Comparison of ENCODE assay signal across 19 cellular contexts in genomic region chr3:142098974-142099373, GRCh38. TPM values are rescaled to one million over a fixed set of nuclear protein-coding genes. Genes with fewer than 3 reads are reported as not detected.
A peak's percentile ranks its signal among the peaks of the same experiment; 100 is the strongest.
DNase-seq lines count a peak whose midpoint lies in the region; ATAC-seq and TF ChIP-seq lines count a peak whose summit lies in the region.
"Had no signal": no experiment of that assay in that cellular context is flagged by ENCODE, and none has a peak within 500 bp of the region (broad histone marks: within the 10 kb centered on the region; RNA-seq: fewer than 3 reads in every experiment).

No MANE protein-coding gene starts in this region.

- H2AK9ac ChIP-seq in IMR-90 (replicated peaks; ENCODE audit: low read depth, low read length, poor library complexity): no peak overlapping the region

- no peaks in the 10 kb centered on the region for H3K79me1 ChIP-seq in IMR-90 (ENCODE audit: low read depth in 1 of 2, low read length in 2 of 2)

- no peak overlapping the region for H2BK5ac ChIP-seq in IMR-90 (ENCODE audit: low read depth, low read length, poor library complexity, severe bottlenecking)

- H3K56ac ChIP-seq in IMR-90 (ENCODE audit: extremely low read depth, insufficient read depth, low read length): no peak overlapping the region

- no peak overlapping the region for H4K8ac ChIP-seq in IMR-90 (ENCODE audit: low read depth in 2 of 2, low read length in 2 of 2)

- no peak overlapping the region for H3K4me2 ChIP-seq in IMR-90 (ENCODE audit: low read depth, low read length)
- H3K4me2 ChIP-seq: GM23338 had no signal

- H3K4me1 ChIP-seq in IMR-90 (ENCODE audit: control insufficient read depth, insufficient read depth, low read length) (no peaks in the 10 kb centered on the region), foreskin keratinocyte (no peaks in the 10 kb centered on the region)
- H3K4me1 ChIP-seq: body of pancreas, suprapubic skin had no signal

- no peak overlapping the region for H3K18ac ChIP-seq in IMR-90 (ENCODE audit: low read depth, low read length)

- no peak overlapping the region for H2BK15ac ChIP-seq in IMR-90 (ENCODE audit: low read depth, low read length)

- H3K4me3 ChIP-seq in IMR-90 (ENCODE audit: insufficient read depth, low read depth, low read length): no peak overlapping the region
- H3K4me3 ChIP-seq: body of pancreas, GM12878, GM23338, ovary, suprapubic skin had no signal

- no peak overlapping the region for H2AFZ ChIP-seq in IMR-90 (replicated peaks; ENCODE audit: low read length, poor library complexity)
- H2AFZ ChIP-seq: GM23338 had no signal

- no peak for ATAC-seq in IMR-90 (ENCODE audit: low read depth)
- peak; percentile 83 for ATAC-seq in foreskin keratinocyte
- ATAC-seq in GM19324 (IDR thresholded peaks at IDR 0.05; ENCODE audit: low FRiP score, unreplicated experiment): no peak
- ATAC-seq: body of pancreas, esophagus mucosa, GM12878, GM23338 had no signal

- H4K5ac ChIP-seq in IMR-90 (ENCODE audit: low read depth, low read length): no peak overlapping the region

- no peak overlapping the region for H3K27ac ChIP-seq in IMR-90 (ENCODE audit: insufficient read depth, low read length)
- H3K27ac ChIP-seq in foreskin keratinocyte: no peak overlapping the region
- H3K27ac ChIP-seq: body of pancreas, ovary, suprapubic skin had no signal

- H2BK20ac ChIP-seq in IMR-90 (ENCODE audit: low read depth, low read length): no peak overlapping the region

- TF ChIP-seq POLR2A in IMR-90 (IDR thresholded peaks at IDR 0.05; ENCODE audit: low read depth, low read length): no peak

- H3K36me3 ChIP-seq in IMR-90 (ENCODE audit: control insufficient read depth, insufficient read depth, low read length): no peaks in the 10 kb centered on the region
- H3K36me3 ChIP-seq: ovary, suprapubic skin had no signal

- in situ Hi-C loops in IMR-90 (cut with MboI; ENCODE audit: low sequenced_read_pairs): no loop called here

- no peak for TF ChIP-seq RAD21 in IMR-90 (IDR thresholded peaks at IDR 0.05; ENCODE audit: low read length)

- CTCF ChIA-PET in IMR-90 (lab: Yijun Ruan, JAX): no interaction called here
- CTCF ChIA-PET in GM10248 (lab: Yijun Ruan, JAX): no interaction called here

- H4K91ac ChIP-seq in IMR-90 (ENCODE audit: insufficient read depth, low read depth, low read length): no peak overlapping the region

- H3K27me3 ChIP-seq in IMR-90 (ENCODE audit: control insufficient read depth, insufficient read depth, low read length) (no peaks in the 10 kb centered on the region), foreskin keratinocyte (no peaks in the 10 kb centered on the region)
- H3K27me3 ChIP-seq: body of pancreas, ovary, suprapubic skin had no signal

- POLR2A ChIA-PET in IMR-90 (lab: Charles Lee; ENCODE audit: unreplicated experiment) (interaction anchor here (0.6 kb wide), 1 partner anchor 9 kb away, joined by 5 read pairs; no protein-coding TSS in a partner anchor), GM10248 (lab: Yijun Ruan, JAX) (interaction anchor here (0.7 kb wide), 1 partner anchor 9 kb away, joined by 4 read pairs; no protein-coding TSS in a partner anchor)

- TF ChIP-seq CTCF in IMR-90 (conservative IDR thresholded peaks at IDR 0.05; ENCODE audit: low read depth, low read length) (no peak), foreskin keratinocyte (conservative IDR thresholded peaks at IDR 0.05) (no peak), GM10248 (IDR thresholded peaks at IDR 0.05; ENCODE audit: control extremely low read depth, extremely low read depth, low read depth, missing control alignments) (no peak)

- H3K9me1 ChIP-seq in IMR-90 (ENCODE audit: insufficient read depth, low read length): no peaks in the 10 kb centered on the region

- no peak overlapping the region for H3K23ac ChIP-seq in IMR-90 (ENCODE audit: low read depth, low read length)

- H4K20me1 ChIP-seq in IMR-90 (ENCODE audit: insufficient read depth, low read length): no peaks in the 10 kb centered on the region

- intact Hi-C loops in IMR-90 (cut with micrococcal nuclease): no loop called here

- no TSS peak for BruUV-seq in IMR-90 (replicated peaks; lab: Mats Ljungman, UMichigan)

- no peaks in the 10 kb centered on the region for H3K9me3 ChIP-seq in IMR-90 (ENCODE audit: control insufficient read depth, insufficient read depth, low read length)
- H3K9me3 ChIP-seq: body of pancreas, ovary, suprapubic skin had no signal

- DNase-seq in EL: peak; percentile 13
- DNase-seq in IMR-90: peak; percentile 8
- peak; percentile 45 for DNase-seq in OCI-M1 (lab: John Stamatoyannopoulos, UW)
- peak; percentile 15 to 50 for DNase-seq in foreskin keratinocyte
- no peak for DNase-seq in NCI-H748 (lab: John Stamatoyannopoulos, UW; ENCODE audit: unreplicated experiment)
- DNase-seq in GM10248 (ENCODE audit: extremely low spot score): no peak
- DNase-seq: activated CD4-positive, alpha-beta T cell treated with anti-CD3 and anti-CD28 coated beads, Interleukin-2, amount 10 ng/mL, durations not matched to agents 7 days and 5 days; activated naive CD4-positive, alpha-beta T cell treated with anti-CD3 and anti-CD28 coated beads, Interleukin-2, amount 50 U/mL, for 16 hours; body of pancreas; NCI-H1694; NCI-H345; ovary; stimulated activated CD4-positive, alpha-beta T cell treated with anti-CD3 and anti-CD28 coated beads, Interleukin-2, amount 100 ng/mL, for 48 hours; T-helper 9 cell had no signal

- no peak overlapping the region for H2BK120ac ChIP-seq in IMR-90 (ENCODE audit: low read depth, low read length)

- no peak overlapping the region for H3K4ac ChIP-seq in IMR-90 (ENCODE audit: low read depth, low read length)

- H3K9ac ChIP-seq in IMR-90 (ENCODE audit: low read depth, low read length): no peak overlapping the region

- H2AK5ac ChIP-seq in IMR-90 (ENCODE audit: low read depth, low read length): no peak overlapping the region

- dilution Hi-C loops in IMR-90 (cut with HindIII; ENCODE audit: low sequenced_read_pairs, unreplicated experiment): no loop called here

- no peak overlapping the region for H3K14ac ChIP-seq in IMR-90 (replicated peaks; ENCODE audit: low read depth, low read length)

TF ChIP-seq in IMR-90, 13 proteins besides CTCF, POLR2A, EP300 and RAD21:
- no peak for TF ChIP-seq FOS (IDR thresholded peaks at IDR 0.05; ENCODE audit: low read depth, low read length)
- TF ChIP-seq CEBPB (IDR thresholded peaks at IDR 0.05; ENCODE audit: low read depth, low read length): no peak

RNA-seq across cellular contexts. Expression of gene TFDP2, which starts 50.4 kb away (rescaled TPM):
- total RNA-seq in IMR-90 (2012; rRNA removed) (23.7 and 27.8 TPM in 2 replicates), foreskin keratinocyte (20.1 and 24.0 TPM in 2 replicates)
- polyA plus RNA-seq in IMR-90 (2012; rRNA removed) (10.7 and 11.5 TPM in 2 replicates), foreskin keratinocyte (14.4 and 18.5 TPM in 2 replicates)
- 6.3 and 7.8 TPM in 2 replicates for polyA plus RNA-seq in IMR-90 (2012; cell fraction: cytosol; rRNA removed)
- 6.3 and 12.3 TPM in 2 replicates for polyA plus RNA-seq in IMR-90 (2012; cell fraction: nucleus; rRNA removed; ENCODE audit: low replicate concordance)

Comparison
In these comparisons a context has a peak if more than half of its experiments do, and no peak if none do; other contexts are left out.
1. DNase-seq: peak in EL (single experiment), IMR-90 (single experiment), OCI-M1 (single experiment) and foreskin keratinocyte (2 of 2); none in NCI-H748 (single experiment) and GM10248 (single experiment).